ENCODE assay signal across 23 cellular contexts in genomic region chr5:61264273-61264661, GRCh38.
"Had no signal": no experiment of that assay in that cellular context is flagged by ENCODE, and none has a peak within 500 bp of the region (broad histone marks: within the 10 kb centered on the region; RNA-seq: fewer than 3 reads in every experiment).

No MANE protein-coding gene starts in this region.

- H3K36me3 ChIP-seq: colonic mucosa, left ventricle myocardium inferior, stomach, upper lobe of right lung had no signal

- H3K9me3 ChIP-seq: colonic mucosa, left ventricle myocardium inferior, stomach, testis, upper lobe of right lung had no signal

- H3K27me3 ChIP-seq: colonic mucosa, stomach, testis, upper lobe of right lung had no signal

- H3K4me3 ChIP-seq: colonic mucosa, left ventricle myocardium inferior, stomach, testis, upper lobe of right lung had no signal

- H3K27ac ChIP-seq: colonic mucosa, left ventricle myocardium inferior, testis, upper lobe of right lung had no signal

- DNase-seq: activated B cell treated with CpG ODN at 0.5 μM for 24 hours; activated CD4-positive, alpha-beta memory T cell treated with anti-CD3 and anti-CD28 coated beads for 36 hours; activated CD4-positive, alpha-beta T cell treated with anti-CD3 and anti-CD28 coated beads for 36 hours; activated effector memory CD4-positive, alpha-beta T cell treated with anti-CD3 and anti-CD28 coated beads, Interleukin-2, amount 50 U/mL, for 16 hours; activated naive CD4-positive, alpha-beta T cell treated with anti-CD3 and anti-CD28 coated beads, Interleukin-2, amount 10 ng/mL, durations not matched to agents 7 days and 5 days; activated T-cell treated with anti-CD3 and anti-CD28 coated beads, Interleukin-2, amount 50 U/mL, for 72 hours; amygdala; colonic mucosa; endodermal cell; immature natural killer cell; left ventricle myocardium inferior; mammary epithelial cell; natural killer cell; nucleus accumbens; posterior cingulate gyrus; small intestine; stimulated activated CD4-positive, alpha-beta T cell treated with anti-CD3 and anti-CD28 coated beads, Interleukin-15, amount 100 ng/mL, for 24 hours; stomach; T-helper 9 cell; testis; upper lobe of right lung had no signal

- ATAC-seq: activated CD4-positive, alpha-beta T cell treated with anti-CD3 and anti-CD28 coated beads for 36 hours; activated T-cell treated with anti-CD3 and anti-CD28 coated beads, Interleukin-2, amount 50 U/mL, for 72 hours; natural killer cell; sciatic nerve; stimulated activated memory B cell treated with anti-CD40 and anti-IgM and Interleukin-4, amounts not matched to agents 10 μg/mL and 1 μg/mL and 100 μg/mL, for 72 hours had no signal

- H3K4me1 ChIP-seq: colonic mucosa had no signal
